In genomic region chr18:3529077-3529476, GRCh38 we compare ENCODE assay signal across 23 cellular contexts.
"Had no signal": no experiment of that assay in that cellular context is flagged by ENCODE, and none has a peak within 500 bp of the region (broad histone marks: within the 10 kb centered on the region; RNA-seq: fewer than 3 reads in every experiment).

No MANE protein-coding gene starts in this region.

- H3K36me3 ChIP-seq: brain microvascular endothelial cell, cardiac muscle cell had no signal

- ATAC-seq: activated naive CD4-positive, alpha-beta T cell treated with anti-CD3 and anti-CD28 coated beads, Interleukin-2, amount 50 U/mL, for 72 hours; activated naive CD8-positive, alpha-beta T cell treated with anti-CD3 and anti-CD28 coated beads, Interleukin-2, amount 50 U/mL, for 24 hours; activated T-cell treated with anti-CD3 and anti-CD28 coated beads, Interleukin-2, amount 50 U/mL, for 4 hours; Right ventricle myocardium inferior; T-cell had no signal

- H3K27me3 ChIP-seq: brain microvascular endothelial cell, cardiac muscle cell had no signal

- H3K27ac ChIP-seq: brain microvascular endothelial cell, cardiac muscle cell, SK-N-MC had no signal

- H3K4me3 ChIP-seq: cardiac muscle cell, SK-N-MC had no signal

- DNase-seq: activated CD4-positive, alpha-beta memory T cell treated with anti-CD3 and anti-CD28 coated beads for 36 hours; activated CD4-positive, alpha-beta T cell treated with anti-CD3 and anti-CD28 coated beads, Interleukin-2, amount 10 ng/mL, durations not matched to agents 7 days and 5 days; activated CD4-positive, CD25-positive, alpha-beta regulatory T cell; activated CD8-positive, alpha-beta memory T cell treated with anti-CD3 and anti-CD28 coated beads for 24 hours; activated effector memory CD4-positive, alpha-beta T cell treated with anti-CD3 and anti-CD28 coated beads, Interleukin-2, amount 50 U/mL, for 16 hours; activated naive CD4-positive, alpha-beta T cell treated with Interleukin-2 at 50 U/mL for 16 hours; activated naive CD8-positive, alpha-beta T cell treated with anti-CD3 and anti-CD28 coated beads, Interleukin-2, amount 50 U/mL, for 24 hours; activated T-cell treated with anti-CD3 and anti-CD28 coated beads, Interleukin-2, amount 50 U/mL, for 4 hours; amygdala; brain microvascular endothelial cell; Kasumi-1; KBM-7; NCI-H1436 treated with DMSO at 0.1 percent for 48 hours; NCI-H1930; NCI-H2107; NCI-H2227 treated with DMSO at 0.1 percent for 48 hours; T-cell; T-helper 2 cell; T1000 had no signal
